In the genomic region with DNA sequence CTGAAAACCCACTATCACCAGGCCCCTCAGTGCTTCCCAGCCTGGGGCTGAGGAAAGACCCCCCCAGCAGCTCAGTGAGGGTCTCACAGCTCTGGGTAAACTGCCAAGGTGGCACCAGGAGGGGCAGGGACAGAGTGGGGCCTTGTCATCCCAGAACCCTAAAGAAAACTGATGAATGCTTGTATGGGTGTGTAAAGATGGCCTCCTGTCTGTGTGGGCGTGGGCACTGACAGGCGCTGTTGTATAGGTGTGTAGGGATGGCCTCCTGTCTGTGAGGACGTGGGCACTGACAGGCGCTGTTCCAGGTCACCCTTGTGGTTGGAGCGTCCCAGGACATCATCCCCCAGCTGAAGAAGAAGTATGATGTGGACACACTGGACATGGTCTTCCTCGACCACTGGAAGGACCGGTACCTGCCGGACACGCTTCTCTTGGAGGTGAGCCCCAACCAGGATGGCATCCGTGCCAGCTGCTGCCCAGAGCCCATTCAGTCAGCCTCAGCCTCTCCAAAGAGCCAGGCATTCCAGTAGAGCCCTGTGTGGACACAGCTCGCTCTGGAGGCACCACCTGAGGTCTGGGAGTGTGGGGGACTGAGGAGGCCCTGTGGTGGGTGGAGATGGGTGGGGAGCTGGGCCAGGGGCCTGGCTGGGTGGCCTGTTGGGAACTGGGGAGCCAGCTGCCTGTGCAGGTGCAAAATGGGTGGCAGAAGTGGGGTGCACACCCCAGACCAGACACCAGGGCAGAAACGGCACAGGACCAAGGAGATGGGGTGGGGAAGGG, we compare ENCODE assay signal across 26 cellular contexts. TPM values are rescaled to one million over a fixed set of nuclear protein-coding genes. Genes with fewer than 3 reads are reported as not detected.
DNase-seq lines count a peak whose midpoint lies in the region; ATAC-seq and TF ChIP-seq lines count a peak whose summit lies in the region.
"Had no signal": no experiment of that assay in that cellular context is flagged by ENCODE, and none has a peak within 500 bp of the region (broad histone marks: within the 10 kb centered on the region; RNA-seq: fewer than 3 reads in every experiment).

No MANE protein-coding gene starts in this region.

- H3K36me3 ChIP-seq in PC-9 (ENCODE audit: low read depth): no peaks in the 10 kb centered on the region
- H3K36me3 ChIP-seq in hepatocyte (replicated peaks; ENCODE audit: insufficient read depth, low read depth): no peaks in the 10 kb centered on the region
- peaks cover 49% of the 10 kb centered on the region for H3K36me3 ChIP-seq in osteoblast (ENCODE audit: insufficient read depth, low read length)

- CTCF ChIA-PET in PC-9 (lab: Charles Lee): interaction anchor here (1.8 kb wide), 1 partner anchor 10 kb away, joined by 8 read pairs; no protein-coding TSS in a partner anchor

- TF ChIP-seq CTCF in C4-2B (conservative IDR thresholded peaks at IDR 0.05) (no peak), PC-9 (conservative IDR thresholded peaks at IDR 0.05) (no peak), hepatocyte (IDR thresholded peaks at IDR 0.05; ENCODE audit: poor library complexity) (no peak), osteoblast (IDR thresholded peaks at IDR 0.05; ENCODE audit: extremely low read depth, low read depth, low read length) (no peak)

- H3K9me2 ChIP-seq in PC-9 (ENCODE audit: insufficient read depth) (no peaks in the 10 kb centered on the region), hepatocyte (replicated peaks; ENCODE audit: insufficient read depth) (no peaks in the 10 kb centered on the region)

- DNase-seq in PC-9 (no peak), hepatocyte (ENCODE audit: low spot score) (no peak), osteoblast (ENCODE audit: insufficient read length, low spot score, missing footprints) (peak; percentile 75), ecto neural progenitor cell (ENCODE audit: low spot score) (no peak)
- DNase-seq in activated T-cell treated with anti-CD3 and anti-CD28 coated beads, Interleukin-2, amount 50 U/mL, for 1 hour: no peak
- DNase-seq: activated CD4-positive, alpha-beta T cell treated with anti-CD3 and anti-CD28 coated beads for 48 hours; activated T-cell treated with anti-CD3 and anti-CD28 coated beads, Interleukin-2, amount 50 U/mL, for 4 hours; adrenal gland; body of pancreas; DMS79; GDM1; HCEC 1CT; KBM-7; left cardiac atrium; naive thymus-derived CD4-positive, alpha-beta T cell; NCI-H1417; occipital lobe; stimulated activated CD4-positive, alpha-beta T cell treated with anti-CD3 and anti-CD28 coated beads, Interleukin-1b, Interleukin-23, amount 100 ng/mL, for 48 hours; stimulated activated CD8-positive, alpha-beta memory T cell treated with anti-CD3 and anti-CD28 coated beads, Interleukin-4, amount 100 ng/mL, for 48 hours; WERI-Rb-1 had no signal

- H2AFZ ChIP-seq in PC-9 (no peak overlapping the region), hepatocyte (no peak overlapping the region), osteoblast (ENCODE audit: low read length) (no peak overlapping the region)

- BruUV-seq in PC-9 (replicated peaks; lab: Mats Ljungman, UMichigan): no TSS peak

- H3K9me3 ChIP-seq in PC-9 (ENCODE audit: insufficient read depth, low read depth): no peaks in the 10 kb centered on the region
- no peaks in the 10 kb centered on the region for H3K9me3 ChIP-seq in hepatocyte (ENCODE audit: low read depth)
- H3K9me3 ChIP-seq in osteoblast (ENCODE audit: low read depth, low read length): no peaks in the 10 kb centered on the region
- H3K9me3 ChIP-seq: adrenal gland, BE2C, body of pancreas, tibial nerve had no signal

- peaks cover 15% of the 10 kb centered on the region; the same call in 1 of the 2 replicates for H3K79me2 ChIP-seq in PC-9 (ENCODE audit: low read depth)
- peaks cover 15% of the 10 kb centered on the region for H3K79me2 ChIP-seq in hepatocyte
- H3K79me2 ChIP-seq in osteoblast (ENCODE audit: insufficient read depth, low read length): peaks cover 2% of the 10 kb centered on the region

- WGBS in hepatocyte (ENCODE audit: low lambda C conversion rate, missing lambda C conversion rate): 97% methylated on average over 11 of the region's 12 CpGs

- H3K4me2 ChIP-seq in PC-9 (peak overlapping the region; percentile 94), hepatocyte (peak overlapping the region; percentile 76), osteoblast (ENCODE audit: insufficient read depth, low read length) (no peak overlapping the region)

- intact Hi-C loops in PC-9 (cut with micrococcal nuclease; ENCODE audit: unreplicated experiment): loop anchor here (2.0 to 10.0 kb wide), 2 partner anchors 153 to 321 kb away; a partner anchor contains a TSS

- peaks cover 6% of the 10 kb centered on the region; the same call in 1 of the 2 replicates for H3F3A ChIP-seq in PC-9 (ENCODE audit: insufficient read depth, low read depth)

- H3K4me1 ChIP-seq in PC-9 (replicated peaks; ENCODE audit: insufficient read depth) (peaks cover 15% of the 10 kb centered on the region), hepatocyte (ENCODE audit: insufficient read depth) (peaks cover 44% of the 10 kb centered on the region), osteoblast (ENCODE audit: insufficient read depth, low read length) (peaks cover 14% of the 10 kb centered on the region)

- H3K27me3 ChIP-seq in PC-9 (ENCODE audit: insufficient read depth, low read depth) (no peaks in the 10 kb centered on the region), hepatocyte (no peaks in the 10 kb centered on the region), osteoblast (ENCODE audit: insufficient read depth, low read length) (no peaks in the 10 kb centered on the region)
- H3K27me3 ChIP-seq: adrenal gland, BE2C, body of pancreas, tibial nerve had no signal

- H3K27ac ChIP-seq in C4-2B (peak overlapping the region; percentile 100), PC-9 (no peak overlapping the region), hepatocyte (peak overlapping the region; percentile 96), osteoblast (ENCODE audit: low read depth, low read length) (no peak overlapping the region)
- H3K27ac ChIP-seq: WERI-Rb-1 had no signal

- POLR2A ChIA-PET in PC-9 (lab: Charles Lee; ENCODE audit: unreplicated experiment): no interaction called here

- no peaks in the 10 kb centered on the region for H4K20me1 ChIP-seq in PC-9 (ENCODE audit: insufficient read depth)
- H4K20me1 ChIP-seq in hepatocyte (ENCODE audit: insufficient read depth, poor library complexity, severe bottlenecking): no peaks in the 10 kb centered on the region
- peaks cover 27% of the 10 kb centered on the region for H4K20me1 ChIP-seq in osteoblast (ENCODE audit: insufficient read depth, low read length)

- peak overlapping the region; percentile 57; the same call in 1 of the 2 replicates for H3K4me3 ChIP-seq in PC-9
- H3K4me3 ChIP-seq in hepatocyte: no peak overlapping the region
- H3K4me3 ChIP-seq in osteoblast (ENCODE audit: insufficient read depth, low read length): no peak overlapping the region
- H3K4me3 ChIP-seq: adrenal gland, body of pancreas, tibial nerve had no signal

- ATAC-seq in HG02981 (IDR thresholded peaks at IDR 0.05; ENCODE audit: unreplicated experiment): no peak
- ATAC-seq in SK-N-SH treated with all-trans-retinoic acid at 6 μM for 48 hours: no peak
- ATAC-seq: activated T-cell treated with anti-CD3 and anti-CD28 coated beads, Interleukin-2, amount 50 U/mL, for 4 hours; body of pancreas; left cardiac atrium; naive thymus-derived CD4-positive, alpha-beta T cell had no signal

TF ChIP-seq in SK-N-SH treated with all-trans-retinoic acid at 6 μM for 48 hours, 23 proteins besides CTCF, POLR2A, EP300 and RAD21 (continues in another document):
- TF ChIP-seq, protein P1, sequence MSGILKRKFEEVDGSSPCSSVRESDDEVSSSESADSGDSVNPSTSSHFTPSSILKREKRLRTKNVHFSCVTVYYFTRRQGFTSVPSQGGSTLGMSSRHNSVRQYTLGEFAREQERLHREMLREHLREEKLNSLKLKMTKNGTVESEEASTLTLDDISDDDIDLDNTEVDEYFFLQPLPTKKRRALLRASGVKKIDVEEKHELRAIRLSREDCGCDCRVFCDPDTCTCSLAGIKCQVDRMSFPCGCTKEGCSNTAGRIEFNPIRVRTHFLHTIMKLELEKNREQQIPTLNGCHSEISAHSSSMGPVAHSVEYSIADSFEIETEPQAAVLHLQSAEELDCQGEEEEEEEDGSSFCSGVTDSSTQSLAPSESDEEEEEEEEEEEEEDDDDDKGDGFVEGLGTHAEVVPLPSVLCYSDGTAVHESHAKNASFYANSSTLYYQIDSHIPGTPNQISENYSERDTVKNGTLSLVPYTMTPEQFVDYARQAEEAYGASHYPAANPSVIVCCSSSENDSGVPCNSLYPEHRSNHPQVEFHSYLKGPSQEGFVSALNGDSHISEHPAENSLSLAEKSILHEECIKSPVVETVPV (CRISPR knock-in tag; IDR thresholded peaks at IDR 0.05): no peak
- TF ChIP-seq ZNF70 (CRISPR knock-in tag; IDR thresholded peaks at IDR 0.05) (no peak), CSDC2 (CRISPR knock-in tag; IDR thresholded peaks at IDR 0.05) (no peak), RARB (CRISPR knock-in tag; IDR thresholded peaks at IDR 0.05) (no peak), ESRRG (CRISPR knock-in tag; IDR thresholded peaks at IDR 0.05) (no peak), ARNTL (CRISPR knock-in tag; IDR thresholded peaks at IDR 0.05; ENCODE audit: borderline replicate concordance, low read depth) (no peak)
- TF ChIP-seq, protein P2, sequence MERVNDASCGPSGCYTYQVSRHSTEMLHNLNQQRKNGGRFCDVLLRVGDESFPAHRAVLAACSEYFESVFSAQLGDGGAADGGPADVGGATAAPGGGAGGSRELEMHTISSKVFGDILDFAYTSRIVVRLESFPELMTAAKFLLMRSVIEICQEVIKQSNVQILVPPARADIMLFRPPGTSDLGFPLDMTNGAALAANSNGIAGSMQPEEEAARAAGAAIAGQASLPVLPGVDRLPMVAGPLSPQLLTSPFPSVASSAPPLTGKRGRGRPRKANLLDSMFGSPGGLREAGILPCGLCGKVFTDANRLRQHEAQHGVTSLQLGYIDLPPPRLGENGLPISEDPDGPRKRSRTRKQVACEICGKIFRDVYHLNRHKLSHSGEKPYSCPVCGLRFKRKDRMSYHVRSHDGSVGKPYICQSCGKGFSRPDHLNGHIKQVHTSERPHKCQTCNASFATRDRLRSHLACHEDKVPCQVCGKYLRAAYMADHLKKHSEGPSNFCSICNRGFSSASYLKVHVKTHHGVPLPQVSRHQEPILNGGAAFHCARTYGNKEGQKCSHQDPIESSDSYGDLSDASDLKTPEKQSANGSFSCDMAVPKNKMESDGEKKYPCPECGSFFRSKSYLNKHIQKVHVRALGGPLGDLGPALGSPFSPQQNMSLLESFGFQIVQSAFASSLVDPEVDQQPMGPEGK (CRISPR knock-in tag; IDR thresholded peaks at IDR 0.05; ENCODE audit: borderline replicate concordance): no peak

RNA-seq across cellular contexts. Expression of a gene that starts 22.4 kb away (rescaled TPM):
- total RNA-seq in PC-9 (2021) (21.7 and 22.4 TPM in 2 replicates), hepatocyte (0.60 TPM in 1 of 2 replicates, not detected in the other), osteoblast (19.5 and 21.5 TPM in 2 replicates)
- 1.6 and 2.1 TPM in 2 replicates for polyA plus RNA-seq in hepatocyte
- total RNA-seq: smooth muscle cell had no signal

RNA-seq across cellular contexts. Expression of a gene that starts 22.5 kb away (rescaled TPM):
- total RNA-seq in PC-9 (2021): 99.9 and 107 TPM in 2 replicates
- total RNA-seq in hepatocyte: 74.5 and 78.2 TPM in 2 replicates
- polyA plus RNA-seq in hepatocyte: 129 and 153 TPM in 2 replicates
- 220 and 288 TPM in 2 replicates for total RNA-seq in osteoblast

RNA-seq across cellular contexts. Expression of a gene that starts 52.6 kb away (rescaled TPM):
- 15.6 and 21.0 TPM in 2 replicates for total RNA-seq in PC-9 (2021)
- 21.6 and 32.5 TPM in 2 replicates for total RNA-seq in hepatocyte
- polyA plus RNA-seq in hepatocyte: 23.8 and 25.8 TPM in 2 replicates
- 19.7 and 27.1 TPM in 2 replicates for total RNA-seq in osteoblast

RNA-seq across cellular contexts. Expression of a gene that starts 56.9 kb away (rescaled TPM):
- total RNA-seq in PC-9 (2021): 22.4 and 25.0 TPM in 2 replicates
- 21.4 and 26.2 TPM in 2 replicates for total RNA-seq in hepatocyte
- polyA plus RNA-seq in hepatocyte: 20.8 and 24.4 TPM in 2 replicates
- 41.8 and 43.8 TPM in 2 replicates for total RNA-seq in osteoblast

Comparison
In these comparisons a context has a peak if more than half of its experiments do, and no peak if none do; other contexts are left out.
1. H3K27ac ChIP-seq: peak in C4-2B (single experiment) and hepatocyte (single experiment); none in PC-9 (single experiment) and osteoblast (single experiment).
2. RNA of a gene that starts 22.4 kb away (total RNA-seq): 21.7 to 22.4 TPM in PC-9 and 19.5 to 21.5 TPM in osteoblast; 0.60 TPM in hepatocyte; every median in the first group is over 10 times any median in the second.